In genomic region chrX:134732676-134733075, GRCh38 we compare ENCODE assay signal across 1 cellular context.
TF ChIP-seq lines count a peak whose summit lies in the region.

No MANE protein-coding gene starts in this region.

TF ChIP-seq in A549, 52 proteins besides CTCF, POLR2A, EP300 and RAD21 (continued from another document):
- TF ChIP-seq REST (IDR thresholded peaks at IDR 0.05): no peak
- TF ChIP-seq HEYL (CRISPR knock-in tag; IDR thresholded peaks at IDR 0.05): no peak
- no peak for TF ChIP-seq JUN (IDR thresholded peaks at IDR 0.05)
- no peak for TF ChIP-seq MYC (IDR thresholded peaks at IDR 0.05; ENCODE audit: borderline replicate concordance, low read length)
